Comparison of ENCODE assay signal across 16 cellular contexts in genomic region chrX:74449937-74450330, GRCh38. TPM values are rescaled to one million over a fixed set of nuclear protein-coding genes. Genes with fewer than 3 reads are reported as not detected.
A peak's percentile ranks its signal among the peaks of the same experiment; 100 is the strongest.
DNase-seq lines count a peak whose midpoint lies in the region; ATAC-seq and TF ChIP-seq lines count a peak whose summit lies in the region.
"Had no signal": no experiment of that assay in that cellular context is flagged by ENCODE, and none has a peak within 500 bp of the region (broad histone marks: within the 10 kb centered on the region; RNA-seq: fewer than 3 reads in every experiment).

No MANE protein-coding gene starts in this region.

- no peaks in the 10 kb centered on the region for H3K9me3 Mint-ChIP-seq in MCF 10A (ENCODE audit: unreplicated experiment)
- H3K9me3 Mint-ChIP-seq: activated naive CD4-positive, alpha-beta T cell treated with anti-CD3 and anti-CD28 coated beads for 36 hours had no signal

- H2AFZ ChIP-seq in fibroblast of lung (ENCODE audit: low read length): no peak overlapping the region

- CTCF ChIA-PET in MCF 10A (lab: Yijun Ruan, JAX): interaction anchor here (1.2 to 1.7 kb wide), 2 partner anchors 13 to 28 kb away, joined by 3 to 7 read pairs; no protein-coding TSS in a partner anchor

- peaks cover 18% of the 10 kb centered on the region for H3K4me1 Mint-ChIP-seq in MCF 10A (ENCODE audit: insufficient read depth, unreplicated experiment)

- H3K27ac ChIP-seq in breast epithelium (no peak overlapping the region), RWPE2 (ENCODE audit: poor library complexity, severe bottlenecking) (peak overlapping the region; percentile 97), fibroblast of lung (ENCODE audit: insufficient read depth, low read length) (peak overlapping the region; percentile 38)
- H3K27ac ChIP-seq: WERI-Rb-1 had no signal

- TF ChIP-seq POLR2A in breast epithelium (IDR thresholded peaks at IDR 0.05): no peak

- no peaks in the 10 kb centered on the region for H4K20me1 ChIP-seq in fibroblast of lung (ENCODE audit: control insufficient read depth, extremely low read depth, insufficient read depth, low read length)

- no TSS peak for BruUV-seq in MCF 10A (replicated peaks; lab: Mats Ljungman, UMichigan)

- no peak overlapping the region for H3K9ac ChIP-seq in fibroblast of lung (ENCODE audit: insufficient read depth, low read length)

- H3K4me3 ChIP-seq in breast epithelium (no peak overlapping the region), RWPE2 (ENCODE audit: severe bottlenecking) (no peak overlapping the region), fibroblast of lung (replicated peaks in 1 of 4; ENCODE audit: control extremely low read depth in 1 of 4, insufficient read depth in 1 of 4, low read depth in 3 of 4, low read length in 4 of 4) (no peak overlapping the region)
- H3K4me3 ChIP-seq: esophagus muscularis mucosa, GM12878, SJSA1 had no signal

- H3K9me3 ChIP-seq in breast epithelium (no peaks in the 10 kb centered on the region), RWPE2 (ENCODE audit: severe bottlenecking) (no peaks in the 10 kb centered on the region), fibroblast of lung (ENCODE audit: control insufficient read depth, insufficient read depth, low read depth, low read length) (no peaks in the 10 kb centered on the region)
- H3K9me3 ChIP-seq: esophagus muscularis mucosa, SJSA1 had no signal

- H3K27me3 ChIP-seq in breast epithelium (peaks cover 0 to 15% of the 10 kb centered on the region in 2 donors), RWPE2 (ENCODE audit: insufficient read depth, poor library complexity, severe bottlenecking) (no peaks in the 10 kb centered on the region), fibroblast of lung (ENCODE audit: control insufficient read depth, insufficient read depth, low read length) (no peaks in the 10 kb centered on the region)
- H3K27me3 ChIP-seq: esophagus muscularis mucosa, SJSA1 had no signal

- H3K4me3 Mint-ChIP-seq in MCF 10A (ENCODE audit: unreplicated experiment): no peak overlapping the region
- H3K4me3 Mint-ChIP-seq: activated naive CD4-positive, alpha-beta T cell treated with anti-CD3 and anti-CD28 coated beads for 36 hours had no signal

- H3K36me3 ChIP-seq in breast epithelium (no peaks in the 10 kb centered on the region), RWPE2 (ENCODE audit: low read depth) (no peaks in the 10 kb centered on the region), fibroblast of lung (ENCODE audit: control insufficient read depth, insufficient read depth, low read length) (no peaks in the 10 kb centered on the region)
- H3K36me3 ChIP-seq: esophagus muscularis mucosa, SJSA1, WERI-Rb-1 had no signal

- DNase-seq in MCF 10A (ENCODE audit: unreplicated experiment) (peak; percentile 39), breast epithelium (ENCODE audit: low spot score in 2 of 2) (no peak), RWPE2 (ENCODE audit: low spot score) (peak; percentile 31), fibroblast of lung (ENCODE audit: low read depth in 2 of 2) (peak in 1 of 2 donors; percentile 78), stromal cell of bone marrow (ENCODE audit: low read depth) (peak; percentile 9), NCI-H2227 (lab: John Stamatoyannopoulos, UW; ENCODE audit: unreplicated experiment) (no peak), AML-193 (lab: John Stamatoyannopoulos, UW) (no peak)
- DNase-seq: DMS153, NCI-H2029, WERI-Rb-1 had no signal

- no peaks in the 10 kb centered on the region for H3K36me3 Mint-ChIP-seq in MCF 10A (ENCODE audit: insufficient read depth, unreplicated experiment)

- POLR2A ChIA-PET in MCF 10A (lab: Yijun Ruan, JAX): interaction anchor here (0.7 to 3.8 kb wide), 3 partner anchors 11 to 61 kb away, joined by 3 to 51 read pairs (median 5); partner anchors contain the start of gene SLC16A2

- intact Hi-C loops in MCF 10A (cut with micrococcal nuclease): loop anchor here (2.0 to 10.0 kb wide), 2 partner anchors 67 to 155 kb away; no protein-coding TSS in a partner anchor
- intact Hi-C loops in breast epithelium (cut with DNase I; ENCODE audit: low total_unique reads): no loop called here

- no peaks in the 10 kb centered on the region for H3K4me1 ChIP-seq in breast epithelium
- H3K4me1 ChIP-seq in RWPE2 (ENCODE audit: insufficient read depth, poor library complexity, severe bottlenecking): peaks cover 35% of the 10 kb centered on the region
- H3K4me1 ChIP-seq in fibroblast of lung (ENCODE audit: control insufficient read depth, extremely low read depth, insufficient read depth, low read length): peaks cover 9% of the 10 kb centered on the region

- H3K27ac Mint-ChIP-seq in MCF 10A (ENCODE audit: low read depth, unreplicated experiment): no peak overlapping the region
- H3K27ac Mint-ChIP-seq: activated naive CD4-positive, alpha-beta T cell treated with anti-CD3 and anti-CD28 coated beads for 36 hours had no signal

- H3K27me3 Mint-ChIP-seq in MCF 10A (ENCODE audit: insufficient read depth, unreplicated experiment): peaks cover 30% of the 10 kb centered on the region

- ATAC-seq in RWPE2 (ENCODE audit: low read depth): peak; percentile 63
- ATAC-seq in GM19023 (IDR thresholded peaks at IDR 0.05; ENCODE audit: unreplicated experiment): no peak
- ATAC-seq: GM12878 had no signal

- no peaks in the 10 kb centered on the region for H3K79me2 ChIP-seq in fibroblast of lung (ENCODE audit: control insufficient read depth, insufficient read depth, low read length)

- H3K4me2 ChIP-seq in fibroblast of lung (ENCODE audit: extremely low read depth, insufficient read depth, low read length): no peak overlapping the region

- TF ChIP-seq CTCF in MCF 10A (IDR thresholded peaks at IDR 0.05; ENCODE audit: unreplicated experiment): no peak
- no peak for TF ChIP-seq CTCF in breast epithelium (IDR thresholded peaks at IDR 0.05)
- TF ChIP-seq CTCF in RWPE2 (IDR thresholded peaks at IDR 0.05; ENCODE audit: poor library complexity, severe bottlenecking): no peak
- TF ChIP-seq CTCF in fibroblast of lung (conservative IDR thresholded peaks at IDR 0.05 in 1 of 2, IDR thresholded peaks at IDR 0.05 in 1 of 2; ENCODE audit: low read depth in 1 of 2, low read length in 2 of 2): no peak

RNA-seq across cellular contexts. Expression of gene SLC16A2, which starts 28.6 kb away (rescaled TPM):
- total RNA-seq in MCF 10A (2022) (11.9 and 13.7 TPM in 2 replicates), breast epithelium (10 to 100 TPM in 1 of 3 donors, 1 to 10 TPM in 2; 4.8 to 10.8 (median 6.6) TPM), fibroblast of lung (5.6 and 7.8 TPM in 2 replicates)
- polyA plus RNA-seq in fibroblast of lung: 27.2 and 30.5 TPM in 2 replicates
- polyA plus RNA-seq in fibroblast of lung (2012): 21.9 and 23.3 TPM in 2 replicates
- polyA minus RNA-seq in fibroblast of lung (ENCODE audit: low replicate concordance): 42.9 and 47.4 TPM in 2 replicates
- total RNA-seq: mononuclear cell had no signal

Comparison
In these comparisons a context has a peak if more than half of its experiments do, and no peak if none do; other contexts are left out.
1. DNase-seq: peak in MCF 10A (single experiment), RWPE2 (single experiment) and stromal cell of bone marrow (single experiment); none in breast epithelium (0 of 2), NCI-H2227 (single experiment) and AML-193 (0 of 2).
2. H3K27ac ChIP-seq: peak in RWPE2 (single experiment) and fibroblast of lung (single experiment); none in breast epithelium (0 of 2).